12 cellular contexts compared by ENCODE assay signal in genomic region chr20:25285091-25285647, GRCh38. TPM values are rescaled to one million over a fixed set of nuclear protein-coding genes. Genes with fewer than 3 reads are reported as not detected.
A peak's percentile ranks its signal among the peaks of the same experiment; 100 is the strongest.
DNase-seq lines count a peak whose midpoint lies in the region; ATAC-seq, FAIRE-seq and TF ChIP-seq lines count a peak whose summit lies in the region.
"Had no signal": no experiment of that assay in that cellular context is flagged by ENCODE, and none has a peak within 500 bp of the region (broad histone marks: within the 10 kb centered on the region; RNA-seq: fewer than 3 reads in every experiment).

No MANE protein-coding gene starts in this region.

- H3K9ac ChIP-seq in DND-41 (ENCODE audit: low read depth, low read length) (no peak overlapping the region), H1 (replicated peaks in 1 of 4; ENCODE audit: extremely low read depth in 1 of 4, low read depth in 3 of 4, low read length in 3 of 4) (no peak overlapping the region)

- no peaks in the 10 kb centered on the region; the same call in 1 of the 2 replicates for H3K79me1 ChIP-seq in H1 (ENCODE audit: low read depth, low read length)

- TF ChIP-seq EP300 in H1 (IDR thresholded peaks at IDR 0.05; ENCODE audit: borderline replicate concordance in 1 of 2, low read depth in 2 of 2, low read length in 2 of 2), result no peak

- no peaks in the 10 kb centered on the region for H3K4me1 ChIP-seq in DND-41 (ENCODE audit: insufficient read depth, low read length)
- no peaks in the 10 kb centered on the region for H3K4me1 ChIP-seq in H1 (replicated peaks in 1 of 4; ENCODE audit: control insufficient read depth in 3 of 4, insufficient read depth in 4 of 4, low read length in 3 of 4)

- CTCF ChIA-PET in H1 (lab: Charles Lee; ENCODE audit: partially characterized antibody), result interaction anchor here (1.2 to 1.5 kb wide), 3 partner anchors 9 to 86 kb away, joined by 3 to 7 read pairs (median 6); no protein-coding TSS in a partner anchor

- peak overlapping the region; percentile 51; the same call in 1 of the 2 replicates for H4K8ac ChIP-seq in H1 (ENCODE audit: extremely low read depth, insufficient read depth, low read length)

- H3K9me3 Mint-ChIP-seq in nephron progenitor cell, result no peaks in the 10 kb centered on the region
- H3K9me3 Mint-ChIP-seq: natural killer cell; T-helper 2 cell treated with Interferon-gamma antibody and Interleukin-4, amounts not matched to agents 5 μg/mL and 100 μg/mL, for 36 hours had no signal

- H3K36me3 ChIP-seq in DND-41 (ENCODE audit: insufficient read depth, low read length), result peaks cover 96% of the 10 kb centered on the region
- peaks cover 4 to 23% (median 14%) of the 10 kb centered on the region in 4 experiments; a peak in 5 of 8 replicates for H3K36me3 ChIP-seq in H1 (ENCODE audit: control insufficient read depth in 2 of 4, insufficient read depth in 4 of 4, low read length in 3 of 4)

- FAIRE-seq in H1 (lab: Jason Lieb, UNC), result no peak

- H2BK12ac ChIP-seq in H1 (ENCODE audit: low read depth, low read length), result no peak overlapping the region; the same call in 1 of the 2 replicates

- H3K79me2 ChIP-seq in DND-41 (ENCODE audit: insufficient read depth, low read length), result no peaks in the 10 kb centered on the region
- no peaks in the 10 kb centered on the region for H3K79me2 ChIP-seq in H1 (ENCODE audit: control insufficient read depth in 1 of 2, insufficient read depth in 2 of 2, low read length in 2 of 2)

- no peaks in the 10 kb centered on the region for H3K23me2 ChIP-seq in H1 (ENCODE audit: low read depth, low read length)

- H2AFZ ChIP-seq in DND-41 (ENCODE audit: low read depth, low read length), result no peak overlapping the region
- no peak overlapping the region for H2AFZ ChIP-seq in H1 (ENCODE audit: low read length)

- H3K4me3 Mint-ChIP-seq in nephron progenitor cell, result no peak overlapping the region
- H3K4me3 Mint-ChIP-seq: natural killer cell; T-helper 2 cell treated with Interferon-gamma antibody and Interleukin-4, amounts not matched to agents 5 μg/mL and 100 μg/mL, for 36 hours had no signal

- TF ChIP-seq CTCF in DND-41 (IDR thresholded peaks at IDR 0.05; ENCODE audit: borderline replicate concordance, extremely low read depth, low read length, poor library complexity, severe bottlenecking), result peak; percentile 27
- TF ChIP-seq CTCF in H1 (IDR thresholded peaks at IDR 0.05; ENCODE audit: control extremely low read depth in 1 of 3, insufficient read depth in 1 of 3, low read depth in 1 of 3, low read length in 3 of 3), result peak; percentile 15 to 34 (median 33); a peak in 3 of 4 replicates
- TF ChIP-seq CTCF in nephron progenitor cell (IDR thresholded peaks at IDR 0.05), result no peak

- no peak overlapping the region for H2AK5ac ChIP-seq in H1 (ENCODE audit: low read depth, low read length)

- no peak for TF ChIP-seq POLR2A in H1 (IDR thresholded peaks at IDR 0.05; ENCODE audit: control extremely low read depth in 1 of 2, low read depth in 2 of 2, low read length in 2 of 2)

- peaks cover 48% of the 10 kb centered on the region for H3K36me3 Mint-ChIP-seq in nephron progenitor cell (ENCODE audit: low read depth)

- H3K27me3 ChIP-seq in DND-41 (ENCODE audit: insufficient read depth, low read length, poor library complexity), result no peaks in the 10 kb centered on the region
- no peaks in the 10 kb centered on the region for H3K27me3 ChIP-seq in H1 (replicated peaks in 1 of 4; ENCODE audit: control insufficient read depth in 3 of 4, extremely low read depth in 1 of 4, insufficient read depth in 3 of 4, low read length in 3 of 4)

- TF ChIP-seq RAD21 in H1 (IDR thresholded peaks at IDR 0.05 in 1 of 2, conservative IDR thresholded peaks at IDR 0.05 in 1 of 2; ENCODE audit: low read depth in 2 of 2, low read length in 2 of 2), result peak; percentile 28; a peak in 3 of 4 replicates

- H3K27me3 Mint-ChIP-seq in nephron progenitor cell (ENCODE audit: low read depth, poor library complexity), result peaks cover 7% of the 10 kb centered on the region

- H3K23ac ChIP-seq in H1 (ENCODE audit: insufficient read length), result no peak overlapping the region

- no peak for ATAC-seq in DND-41 (ENCODE audit: insufficient read depth, low read depth)
- ATAC-seq in GM19351 (IDR thresholded peaks at IDR 0.05; ENCODE audit: unreplicated experiment), result no peak
- ATAC-seq: natural killer cell had no signal

- H3K9me3 ChIP-seq in DND-41 (ENCODE audit: insufficient read depth, low read length, severe bottlenecking) (no peaks in the 10 kb centered on the region), H1 (ENCODE audit: insufficient read depth in 2 of 2, low read depth in 1 of 2, low read length in 1 of 2) (no peaks in the 10 kb centered on the region)

- no peak overlapping the region for H4K91ac ChIP-seq in H1 (replicated peaks; ENCODE audit: insufficient read length, low read length)

- peaks cover 17% of the 10 kb centered on the region for H3K4me1 Mint-ChIP-seq in nephron progenitor cell

- no peak overlapping the region for H2BK5ac ChIP-seq in H1 (ENCODE audit: low read depth, low read length)

- H2BK120ac ChIP-seq in H1 (replicated peaks; ENCODE audit: low read depth, low read length), result no peak overlapping the region

- no peak overlapping the region for H3K18ac ChIP-seq in H1 (ENCODE audit: extremely low read depth, low read length)

- H3K27ac Mint-ChIP-seq in nephron progenitor cell, result peak overlapping the region; percentile 84
- H3K27ac Mint-ChIP-seq: T-helper 2 cell treated with Interferon-gamma antibody and Interleukin-4, amounts not matched to agents 5 μg/mL and 100 μg/mL, for 36 hours had no signal

- no peak overlapping the region for H2BK20ac ChIP-seq in H1 (ENCODE audit: low read length)

- DNase-seq in DND-41, result no peak
- DNase-seq in MV-4-11 (lab: John Stamatoyannopoulos, UW), result peak; percentile 29
- DNase-seq in H1 (ENCODE audit: low read depth in 1 of 2, low spot score in 2 of 2), result peak in 1 of 2 experiments; percentile 52
- no peak for DNase-seq in nephron progenitor cell
- no peak for DNase-seq in amygdala (lab: John Stamatoyannopoulos, UW)
- no peak for DNase-seq in NCI-H510A treated with DMSO at 0.1 percent for 48 hours (lab: John Stamatoyannopoulos, UW)
- no peak for DNase-seq in GF-D8 (lab: John Stamatoyannopoulos, UW)
- DNase-seq: erythroblast, natural killer cell, NCI-H187 had no signal

- no peak overlapping the region for H3K4ac ChIP-seq in H1 (replicated peaks; ENCODE audit: insufficient read length, low read depth, low read length)

- 88% methylated on average over 26 of the region's 26 CpGs; no CpG with 5 or more reads in 1 of the 2 experiments for WGBS in H1 (ENCODE audit: extremely low coverage in 1 of 2, insufficient coverage in 1 of 2, insufficient read length in 1 of 2, insufficient replicate concordance in 2 of 2, low coverage in 1 of 2, low lambda C conversion rate in 2 of 2, missing lambda C conversion rate in 1 of 2), 2 experiments

- H4K20me1 ChIP-seq in DND-41 (ENCODE audit: insufficient read depth, low read length) (peaks cover 9% of the 10 kb centered on the region), H1 (replicated peaks in 1 of 2; ENCODE audit: control insufficient read depth in 1 of 2, insufficient read depth in 2 of 2, low read length in 2 of 2) (peaks cover 0 to 14% of the 10 kb centered on the region in 2 experiments)

- H3K4me3 ChIP-seq in DND-41 (ENCODE audit: low read depth in 1 of 2, low read length in 2 of 2) (no peak overlapping the region), H1 (ENCODE audit: extremely low read depth in 1 of 4, insufficient read depth in 2 of 4, low read depth in 3 of 4, low read length in 4 of 4) (no peak overlapping the region)

- no peak overlapping the region for H4K5ac ChIP-seq in H1 (ENCODE audit: insufficient read length, low read depth, low read length)

- H2BK15ac ChIP-seq in H1 (ENCODE audit: low read length), result no peak overlapping the region

- H3K4me2 ChIP-seq in DND-41 (ENCODE audit: insufficient read depth, low read length) (no peak overlapping the region), H1 (ENCODE audit: insufficient read depth in 1 of 2, low read depth in 2 of 2, low read length in 2 of 2) (no peak overlapping the region)

- H3K27ac ChIP-seq in DND-41 (ENCODE audit: low read length) (no peak overlapping the region), H1 (ENCODE audit: low read depth, low read length) (no peak overlapping the region)

- H3K14ac ChIP-seq in H1 (ENCODE audit: insufficient read length), result no peak overlapping the region

- POLR2A ChIA-PET in H1 (lab: Charles Lee; ENCODE audit: partially characterized antibody), result interaction anchor here (1.0 kb wide), 2 partner anchors 17 to 122 kb away, joined by 3 read pairs; partner anchors contain the start of gene GINS1

- H3K56ac ChIP-seq in H1 (replicated peaks; ENCODE audit: insufficient read length, low read depth, low read length), result no peak overlapping the region

TF ChIP-seq in H1, 55 proteins besides CTCF, POLR2A, EP300 and RAD21:
- TF ChIP-seq CEBPB (IDR thresholded peaks at IDR 0.05; ENCODE audit: low read depth, low read length) (peak; percentile 36; the same call in 1 of the 2 replicates), TBP (IDR thresholded peaks at IDR 0.05; ENCODE audit: low read depth, low read length) (no peak)

RNA-seq across cellular contexts. Expression of gene PYGB, which starts 37.3 kb away (rescaled TPM):
- total RNA-seq in H1 (2021; fragmentation: NEBNext Ultra II Directional; extraction: Animal tissue kit (Norgen Biotek cat#: 25700)), result 54.9 and 56.0 TPM in 2 replicates
- polyA plus RNA-seq in H1 (2011; rRNA removed), result 26.6 and 36.0 TPM in 2 replicates
- 30.5 TPM for polyA plus RNA-seq in H1 (2011; cell fraction: cytosol; rRNA removed)
- 104 TPM for polyA plus RNA-seq in H1 (2011; cell fraction: nucleus; rRNA removed)
- polyA plus RNA-seq in H1 (2012, experiment 1 of 2), result 29.4 to 49.2 TPM (median 45.5 TPM) in 4 replicates
- polyA plus RNA-seq in H1 (2012, experiment 2 of 2), result 47.3 TPM
- polyA plus RNA-seq in H1 (2013, experiment 1 of 2), result 25.1 TPM
- 22.9 TPM for polyA plus RNA-seq in H1 (2013, experiment 2 of 2)
- 29.7 and 33.8 TPM in 2 replicates for polyA minus RNA-seq in H1 (2011; rRNA and poly(A)+ RNA removed)
- 27.2 TPM for polyA minus RNA-seq in H1 (2011; cell fraction: cytosol; rRNA and poly(A)+ RNA removed)
- polyA minus RNA-seq in H1 (2011; cell fraction: nucleus; rRNA and poly(A)+ RNA removed), result 27.2 TPM
